14 cellular contexts compared by ENCODE assay signal in the genomic region with DNA sequence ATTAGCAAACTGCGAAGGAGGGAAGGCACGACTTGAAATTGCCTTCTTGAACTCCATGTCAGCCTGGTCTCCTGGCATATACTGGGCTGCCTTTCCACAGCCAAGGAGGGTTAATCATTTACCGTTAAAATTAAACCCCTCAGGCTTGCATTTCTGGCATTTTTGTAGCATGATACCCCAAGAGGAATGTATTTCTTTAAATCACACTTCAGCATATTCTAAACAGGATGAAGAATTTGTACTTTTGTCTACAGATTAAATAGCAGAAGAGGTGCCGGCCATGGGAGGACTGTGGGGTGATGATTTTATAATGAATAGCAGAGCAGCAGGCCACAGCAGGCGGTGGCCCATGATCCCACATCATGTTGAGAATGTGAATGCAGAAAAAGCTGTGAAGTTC.
A peak's percentile ranks its signal among the peaks of the same experiment; 100 is the strongest.
DNase-seq lines count a peak whose midpoint lies in the region; ATAC-seq, FAIRE-seq and TF ChIP-seq lines count a peak whose summit lies in the region.
"Had no signal": no experiment of that assay in that cellular context is flagged by ENCODE, and none has a peak within 500 bp of the region (broad histone marks: within the 10 kb centered on the region; RNA-seq: fewer than 3 reads in every experiment).

No MANE protein-coding gene starts in this region.

- TF ChIP-seq CTCF in astrocyte (IDR thresholded peaks at IDR 0.05; ENCODE audit: insufficient read depth, low read depth, low read length): no peak
- TF ChIP-seq CTCF in type B pancreatic cell (conservative IDR thresholded peaks at IDR 0.05): no peak

- H3K27ac Mint-ChIP-seq in astrocyte (ENCODE audit: unreplicated experiment) (peak overlapping the region; percentile 67), type B pancreatic cell (peak overlapping the region; percentile 4)

- peaks cover 59% of the 10 kb centered on the region for H3K4me1 Mint-ChIP-seq in astrocyte (ENCODE audit: low read depth, unreplicated experiment)
- H3K4me1 Mint-ChIP-seq in type B pancreatic cell (ENCODE audit: unreplicated experiment): peaks cover 26% of the 10 kb centered on the region
- H3K4me1 Mint-ChIP-seq: stimulated activated naive CD8-positive, alpha-beta T cell treated with anti-CD3 and anti-CD28 coated beads, Interleukin-15, amount 100 ng/mL, for 72 hours had no signal

- H3K36me3 ChIP-seq in astrocyte (ENCODE audit: insufficient read depth, low read length): no peaks in the 10 kb centered on the region
- H3K36me3 ChIP-seq: gastrocnemius medialis had no signal

- H3K27me3 Mint-ChIP-seq in astrocyte (ENCODE audit: low read depth, unreplicated experiment) (no peaks in the 10 kb centered on the region), type B pancreatic cell (no peaks in the 10 kb centered on the region)

- no peaks in the 10 kb centered on the region for H3K9me3 ChIP-seq in astrocyte (ENCODE audit: insufficient read depth, low read depth, low read length)
- H3K9me3 ChIP-seq: gastrocnemius medialis had no signal

- H3K4me3 ChIP-seq in astrocyte (ENCODE audit: insufficient read depth, low read depth, low read length): no peak overlapping the region
- H3K4me3 ChIP-seq: gastrocnemius medialis had no signal

- DNase-seq in HCEC 1CT: peak; percentile 68
- DNase-seq in astrocyte (ENCODE audit: low read depth): peak; percentile 75
- DNase-seq in foreskin melanocyte: peak; percentile 57
- no peak for DNase-seq in type B pancreatic cell (ENCODE audit: extremely low spot score, unreplicated experiment)
- no peak for DNase-seq in CD1c-positive myeloid dendritic cell (ENCODE audit: extremely low spot score)
- DNase-seq in left ventricle myocardium superior: no peak
- DNase-seq: DND-41; gastrocnemius medialis; NCI-H446; RPMI8226; stimulated activated CD4-positive, alpha-beta T cell treated with anti-CD3 and anti-CD28 coated beads, Interleukin-2, amount 100 ng/mL, for 48 hours; stimulated activated naive CD8-positive, alpha-beta T cell treated with anti-CD3 and anti-CD28 coated beads, Interleukin-15, amount 100 ng/mL, for 72 hours had no signal

- ATAC-seq in left ventricle myocardium superior (no peak), GM19467 (IDR thresholded peaks at IDR 0.05; ENCODE audit: unreplicated experiment) (no peak)
- ATAC-seq: gastrocnemius medialis; stimulated activated naive CD8-positive, alpha-beta T cell treated with anti-CD3 and anti-CD28 coated beads, Interleukin-15, amount 100 ng/mL, for 72 hours had no signal

- no peak overlapping the region for H2AFZ ChIP-seq in astrocyte (ENCODE audit: low read depth, low read length)
- H2AFZ ChIP-seq: parathyroid adenoma had no signal

- H4K20me1 ChIP-seq in astrocyte (ENCODE audit: insufficient read depth, low read length): no peaks in the 10 kb centered on the region

- intact Hi-C loops in left ventricle myocardium superior (cut with micrococcal nuclease): no loop called here

- H3K27ac ChIP-seq in astrocyte (ENCODE audit: low read depth, low read length): peak overlapping the region; percentile 37
- H3K27ac ChIP-seq: gastrocnemius medialis, parathyroid adenoma had no signal

- peak overlapping the region; percentile 10 for H3K4me2 ChIP-seq in astrocyte (ENCODE audit: low read length)

- H3K36me3 Mint-ChIP-seq in astrocyte (ENCODE audit: low read depth, unreplicated experiment) (peaks cover 2% of the 10 kb centered on the region), type B pancreatic cell (peaks cover 15% of the 10 kb centered on the region)

- no peak overlapping the region for H3K9ac ChIP-seq in astrocyte (ENCODE audit: low read length)
- H3K9ac ChIP-seq: parathyroid adenoma had no signal

- FAIRE-seq in astrocyte (lab: Jason Lieb, UNC): peak; percentile 43

- H3K79me2 ChIP-seq in astrocyte (ENCODE audit: insufficient read depth, low read length): no peaks in the 10 kb centered on the region
- H3K79me2 ChIP-seq: parathyroid adenoma had no signal

- peaks cover 26% of the 10 kb centered on the region for H3K4me1 ChIP-seq in astrocyte (ENCODE audit: insufficient read depth, low read length)
- H3K4me1 ChIP-seq: gastrocnemius medialis, parathyroid adenoma had no signal

- H3K4me3 Mint-ChIP-seq in astrocyte (ENCODE audit: unreplicated experiment) (no peak overlapping the region), type B pancreatic cell (no peak overlapping the region)
- H3K4me3 Mint-ChIP-seq: stimulated activated naive CD8-positive, alpha-beta T cell treated with anti-CD3 and anti-CD28 coated beads, Interleukin-15, amount 100 ng/mL, for 72 hours had no signal

- H3K9me3 Mint-ChIP-seq in astrocyte (ENCODE audit: unreplicated experiment) (no peaks in the 10 kb centered on the region), type B pancreatic cell (no peaks in the 10 kb centered on the region)
- H3K9me3 Mint-ChIP-seq: stimulated activated naive CD8-positive, alpha-beta T cell treated with anti-CD3 and anti-CD28 coated beads, Interleukin-15, amount 100 ng/mL, for 72 hours had no signal

- no peaks in the 10 kb centered on the region for H3K27me3 ChIP-seq in astrocyte (ENCODE audit: insufficient read depth, low read length)
- H3K27me3 ChIP-seq: gastrocnemius medialis had no signal

Comparison
In these comparisons a context has a peak if more than half of its experiments do, and no peak if none do; other contexts are left out.
1. DNase-seq: peak in HCEC 1CT (single experiment), astrocyte (single experiment) and foreskin melanocyte (single experiment); none in type B pancreatic cell (single experiment), CD1c-positive myeloid dendritic cell (single experiment) and left ventricle myocardium superior (single experiment).